In genomic region chr20:4427936-4428581, GRCh38 we compare ENCODE assay signal across 24 cellular contexts.
DNase-seq lines count a peak whose midpoint lies in the region; ATAC-seq and TF ChIP-seq lines count a peak whose summit lies in the region.
"Had no signal": no experiment of that assay in that cellular context is flagged by ENCODE, and none has a peak within 500 bp of the region (broad histone marks: within the 10 kb centered on the region; RNA-seq: fewer than 3 reads in every experiment).

No MANE protein-coding gene starts in this region.

- H3K36me3 ChIP-seq in neural progenitor cell (no peaks in the 10 kb centered on the region), smooth muscle cell (ENCODE audit: low read depth) (no peaks in the 10 kb centered on the region)
- H3K36me3 ChIP-seq: lower lobe of right lung, Peyer's patch, suprapubic skin had no signal

- H3K4me3 ChIP-seq in neural progenitor cell (peak overlapping the region; percentile 4), smooth muscle cell (no peak overlapping the region)
- H3K4me3 ChIP-seq: A549, lower lobe of right lung, Peyer's patch, suprapubic skin had no signal

- H3K4me1 ChIP-seq in neural progenitor cell (peaks cover 14% of the 10 kb centered on the region), smooth muscle cell (ENCODE audit: low read depth) (no peaks in the 10 kb centered on the region)
- H3K4me1 ChIP-seq: A549, Peyer's patch, suprapubic skin had no signal

- H2AFZ ChIP-seq in neural progenitor cell (replicated peaks): no peak overlapping the region
- no peak overlapping the region for H2AFZ ChIP-seq in smooth muscle cell (ENCODE audit: low read depth)

- POLR2A ChIA-PET in activated CD4-positive, alpha-beta memory T cell treated with anti-CD3 and anti-CD28 coated beads, Interleukin-2, amount 10 ng/mL, durations not matched to agents 7 days and 5 days (lab: Charles Lee): no interaction called here
- POLR2A ChIA-PET in activated CD4-positive, alpha-beta memory T cell treated with anti-CD3 and anti-CD28 coated beads for 36 hours (lab: Charles Lee): no interaction called here
- POLR2A ChIA-PET in T-cell (lab: Charles Lee): no interaction called here

- H3K36me3 Mint-ChIP-seq in activated CD4-positive, alpha-beta memory T cell treated with anti-CD3 and anti-CD28 coated beads, Interleukin-2, amount 10 ng/mL, durations not matched to agents 7 days and 5 days (ENCODE audit: low read depth): no peaks in the 10 kb centered on the region
- no peaks in the 10 kb centered on the region for H3K36me3 Mint-ChIP-seq in activated CD4-positive, alpha-beta memory T cell treated with anti-CD3 and anti-CD28 coated beads for 36 hours
- H3K36me3 Mint-ChIP-seq in brain: no peaks in the 10 kb centered on the region
- H3K36me3 Mint-ChIP-seq in neural progenitor cell: peaks cover 3% of the 10 kb centered on the region
- no peaks in the 10 kb centered on the region for H3K36me3 Mint-ChIP-seq in T-cell
- H3K36me3 Mint-ChIP-seq: CD4-positive, CD25-positive, alpha-beta regulatory T cell had no signal

- H3K4me3 Mint-ChIP-seq in activated CD4-positive, alpha-beta memory T cell treated with anti-CD3 and anti-CD28 coated beads, Interleukin-2, amount 10 ng/mL, durations not matched to agents 7 days and 5 days: no peak overlapping the region
- no peak overlapping the region for H3K4me3 Mint-ChIP-seq in activated CD4-positive, alpha-beta memory T cell treated with anti-CD3 and anti-CD28 coated beads for 36 hours
- H3K4me3 Mint-ChIP-seq in brain: peak overlapping the region in 1 of 5 experiments; percentile 32
- H3K4me3 Mint-ChIP-seq in neural progenitor cell: peak overlapping the region; percentile 48
- H3K4me3 Mint-ChIP-seq in T-cell: no peak overlapping the region
- H3K4me3 Mint-ChIP-seq: CD4-positive, CD25-positive, alpha-beta regulatory T cell; dendritic cell treated with granulocyte-macrophage colony-stimulating factor and Interleukin-4, amounts not matched to agents 40 ng/mL and 50 ng/mL, for 4 days; HFFc6 had no signal

- no peaks in the 10 kb centered on the region for H3K9me3 Mint-ChIP-seq in activated CD4-positive, alpha-beta memory T cell treated with anti-CD3 and anti-CD28 coated beads, Interleukin-2, amount 10 ng/mL, durations not matched to agents 7 days and 5 days
- H3K9me3 Mint-ChIP-seq in activated CD4-positive, alpha-beta memory T cell treated with anti-CD3 and anti-CD28 coated beads for 36 hours: no peaks in the 10 kb centered on the region
- H3K9me3 Mint-ChIP-seq in brain: no peaks in the 10 kb centered on the region
- H3K9me3 Mint-ChIP-seq in neural progenitor cell: peaks cover 5% of the 10 kb centered on the region
- H3K9me3 Mint-ChIP-seq in T-cell: no peaks in the 10 kb centered on the region
- H3K9me3 Mint-ChIP-seq: dendritic cell treated with granulocyte-macrophage colony-stimulating factor and Interleukin-4, amounts not matched to agents 40 ng/mL and 50 ng/mL, for 4 days; HFFc6 had no signal

- H3K27me3 ChIP-seq in neural progenitor cell (no peaks in the 10 kb centered on the region), smooth muscle cell (ENCODE audit: low read depth) (peaks cover 12% of the 10 kb centered on the region)
- H3K27me3 ChIP-seq: Peyer's patch, suprapubic skin had no signal

- H3K79me2 ChIP-seq in neural progenitor cell (ENCODE audit: low read depth): no peaks in the 10 kb centered on the region
- no peaks in the 10 kb centered on the region for H3K79me2 ChIP-seq in smooth muscle cell (ENCODE audit: low read depth)

- WGBS in smooth muscle cell (ENCODE audit: low lambda C conversion rate): 80% methylated on average over 4 of the region's 4 CpGs

- H3F3A ChIP-seq in neural progenitor cell (ENCODE audit: low read depth): peaks cover 13% of the 10 kb centered on the region
- H3F3A ChIP-seq in smooth muscle cell (ENCODE audit: low read depth): no peaks in the 10 kb centered on the region

- H3K27ac Mint-ChIP-seq in activated CD4-positive, alpha-beta memory T cell treated with anti-CD3 and anti-CD28 coated beads, Interleukin-2, amount 10 ng/mL, durations not matched to agents 7 days and 5 days: peak overlapping the region; percentile 9
- no peak overlapping the region for H3K27ac Mint-ChIP-seq in activated CD4-positive, alpha-beta memory T cell treated with anti-CD3 and anti-CD28 coated beads for 36 hours
- H3K27ac Mint-ChIP-seq in brain: peak overlapping the region in 3 of 5 experiments; percentile 56 to 92 (median 88)
- H3K27ac Mint-ChIP-seq in neural progenitor cell: peak overlapping the region; percentile 96
- peak overlapping the region in 1 of 2 donors; percentile 17 for H3K27ac Mint-ChIP-seq in T-cell
- H3K27ac Mint-ChIP-seq: CD4-positive, CD25-positive, alpha-beta regulatory T cell; dendritic cell treated with granulocyte-macrophage colony-stimulating factor and Interleukin-4, amounts not matched to agents 40 ng/mL and 50 ng/mL, for 4 days; HFFc6 had no signal

- TF ChIP-seq CTCF in brain (conservative IDR thresholded peaks at IDR 0.05): no peak
- no peak for TF ChIP-seq CTCF in neural progenitor cell (IDR thresholded peaks at IDR 0.05)
- no peak for TF ChIP-seq CTCF in smooth muscle cell (IDR thresholded peaks at IDR 0.05; ENCODE audit: borderline replicate concordance, insufficient read depth, poor library complexity, severe bottlenecking)

- no peak for ATAC-seq in T-cell (replicated peaks in 1 of 4)
- ATAC-seq: A549; activated CD4-positive, CD25-positive, alpha-beta regulatory T cell treated with anti-CD3 and anti-CD28 coated beads, Interleukin-2, amount 50 U/mL, for 24 hours; lower lobe of right lung had no signal

- peak overlapping the region; percentile 44 for H3K4me2 ChIP-seq in neural progenitor cell
- no peak overlapping the region for H3K4me2 ChIP-seq in smooth muscle cell
- H3K4me2 ChIP-seq: A549 had no signal

- peaks cover 7% of the 10 kb centered on the region for H3K4me1 Mint-ChIP-seq in activated CD4-positive, alpha-beta memory T cell treated with anti-CD3 and anti-CD28 coated beads, Interleukin-2, amount 10 ng/mL, durations not matched to agents 7 days and 5 days
- no peaks in the 10 kb centered on the region for H3K4me1 Mint-ChIP-seq in activated CD4-positive, alpha-beta memory T cell treated with anti-CD3 and anti-CD28 coated beads for 36 hours (ENCODE audit: low read depth)
- H3K4me1 Mint-ChIP-seq in brain (peaks cover 7% of the 10 kb centered on the region), neural progenitor cell (peaks cover 19% of the 10 kb centered on the region), T-cell (no peaks in the 10 kb centered on the region)
- H3K4me1 Mint-ChIP-seq: CD4-positive, CD25-positive, alpha-beta regulatory T cell had no signal

- CTCF ChIA-PET in activated CD4-positive, alpha-beta memory T cell treated with anti-CD3 and anti-CD28 coated beads, Interleukin-2, amount 10 ng/mL, durations not matched to agents 7 days and 5 days (lab: Charles Lee): no interaction called here
- CTCF ChIA-PET in activated CD4-positive, alpha-beta memory T cell treated with anti-CD3 and anti-CD28 coated beads for 36 hours (lab: Charles Lee): no interaction called here
- CTCF ChIA-PET in T-cell (lab: Charles Lee): no interaction called here

- H3K27ac ChIP-seq in neural progenitor cell (no peak overlapping the region), smooth muscle cell (ENCODE audit: low read depth) (no peak overlapping the region)
- H3K27ac ChIP-seq: A549, epithelial cell of prostate, lower lobe of right lung, Peyer's patch, suprapubic skin had no signal

- DNase-seq in activated CD4-positive, alpha-beta memory T cell treated with anti-CD3 and anti-CD28 coated beads, Interleukin-2, amount 10 ng/mL, durations not matched to agents 7 days and 5 days: no peak
- no peak for DNase-seq in activated CD4-positive, alpha-beta memory T cell treated with anti-CD3 and anti-CD28 coated beads for 36 hours
- DNase-seq in MV-4-11 (lab: John Stamatoyannopoulos, UW): peak; percentile 87
- DNase-seq in neural progenitor cell (ENCODE audit: low spot score): peak; percentile 81
- no peak for DNase-seq in T-helper 2 cell
- no peak for DNase-seq in smooth muscle cell (lab: John Stamatoyannopoulos, UW; ENCODE audit: unreplicated experiment)
- no peak for DNase-seq in T-cell
- DNase-seq: CD4-positive, CD25-positive, alpha-beta regulatory T cell; foreskin melanocyte; HFFc6; hippocampal formation; kidney; lower lobe of right lung; NCI-H1436 treated with DMSO at 0.1 percent for 48 hours; NCI-H2171 treated with DMSO at 0.1 percent for 48 hours; NCI-H526 treated with DMSO at 0.1 percent for 48 hours; Peyer's patch; stimulated activated CD8-positive, alpha-beta memory T cell treated with anti-CD3 and anti-CD28 coated beads, Interleukin-4, amount 100 ng/mL, for 48 hours had no signal

- H3K27me3 Mint-ChIP-seq in activated CD4-positive, alpha-beta memory T cell treated with anti-CD3 and anti-CD28 coated beads, Interleukin-2, amount 10 ng/mL, durations not matched to agents 7 days and 5 days: peaks cover 13% of the 10 kb centered on the region
- H3K27me3 Mint-ChIP-seq in activated CD4-positive, alpha-beta memory T cell treated with anti-CD3 and anti-CD28 coated beads for 36 hours: peaks cover 11% of the 10 kb centered on the region
- peaks cover 5% of the 10 kb centered on the region for H3K27me3 Mint-ChIP-seq in brain
- peaks cover 4% of the 10 kb centered on the region for H3K27me3 Mint-ChIP-seq in neural progenitor cell (ENCODE audit: insufficient read depth, low read depth)
- peaks cover 10 to 16% of the 10 kb centered on the region in 2 donors for H3K27me3 Mint-ChIP-seq in T-cell
- H3K27me3 Mint-ChIP-seq: CD4-positive, CD25-positive, alpha-beta regulatory T cell; dendritic cell treated with granulocyte-macrophage colony-stimulating factor and Interleukin-4, amounts not matched to agents 40 ng/mL and 50 ng/mL, for 4 days had no signal

- H3K9me3 ChIP-seq in neural progenitor cell (ENCODE audit: low read depth) (no peaks in the 10 kb centered on the region), smooth muscle cell (replicated peaks; ENCODE audit: low read depth) (no peaks in the 10 kb centered on the region)
- H3K9me3 ChIP-seq: A549, lower lobe of right lung, Peyer's patch, suprapubic skin had no signal

- H4K20me1 ChIP-seq in neural progenitor cell (ENCODE audit: low read depth): no peaks in the 10 kb centered on the region
- H4K20me1 ChIP-seq in smooth muscle cell (ENCODE audit: low read depth): no peaks in the 10 kb centered on the region

- intact Hi-C loops in activated CD4-positive, alpha-beta memory T cell treated with anti-CD3 and anti-CD28 coated beads for 36 hours (cut with micrococcal nuclease): no loop called here

- H3K9ac ChIP-seq in neural progenitor cell (no peak overlapping the region), smooth muscle cell (ENCODE audit: low read depth) (no peak overlapping the region)

Comparison
In these comparisons a context has a peak if more than half of its experiments do, and no peak if none do; other contexts are left out.
1. DNase-seq: peak in MV-4-11 (single experiment) and neural progenitor cell (single experiment); none in activated CD4-positive, alpha-beta memory T cell treated with anti-CD3 and anti-CD28 coated beads, Interleukin-2, amount 10 ng/mL, durations not matched to agents 7 days and 5 days (single experiment), activated CD4-positive, alpha-beta memory T cell treated with anti-CD3 and anti-CD28 coated beads for 36 hours (single experiment), T-helper 2 cell (0 of 5), smooth muscle cell (single experiment) and T-cell (0 of 34).